18 cellular contexts compared by ENCODE assay signal in the genomic region with DNA sequence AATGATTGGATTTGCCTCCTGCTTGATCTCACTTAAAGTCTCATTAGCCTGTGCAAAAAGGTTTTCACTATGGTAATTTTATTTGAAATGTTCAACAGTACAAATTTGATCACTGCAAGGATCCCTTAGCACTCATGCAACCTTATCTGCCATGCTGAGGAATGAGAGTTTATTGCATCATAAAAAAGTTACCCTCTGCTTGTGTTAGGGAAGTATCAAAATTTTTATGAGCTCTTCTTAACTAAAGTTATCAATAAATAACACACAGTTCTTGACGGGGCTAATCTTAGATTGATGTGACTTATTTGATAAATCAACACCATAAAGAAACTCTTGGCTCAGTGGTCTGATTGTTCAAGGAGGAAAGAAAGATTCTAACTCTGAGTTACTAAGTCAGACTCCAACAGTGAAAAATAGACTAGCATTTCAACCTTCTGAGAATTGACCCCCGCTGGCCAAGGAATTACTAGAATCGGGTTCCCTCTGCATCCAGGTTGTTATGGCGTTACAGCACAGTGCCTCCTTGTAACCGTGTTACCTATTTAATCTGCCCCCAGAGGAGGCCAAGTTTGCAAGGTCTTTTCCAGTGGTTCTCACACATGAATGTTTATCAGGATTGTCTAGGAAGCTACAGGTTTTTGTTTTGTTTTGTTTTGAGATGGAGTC.
"Had no signal": no experiment of that assay in that cellular context is flagged by ENCODE, and none has a peak within 500 bp of the region (broad histone marks: within the 10 kb centered on the region; RNA-seq: fewer than 3 reads in every experiment).

No MANE protein-coding gene starts in this region.

- H3K4me3 ChIP-seq: colonic mucosa, lung, sigmoid colon, skin epidermis, stomach, thoracic aorta had no signal

- H3K4me1 ChIP-seq: colonic mucosa, foreskin keratinocyte, sigmoid colon, stomach had no signal

- ATAC-seq: foreskin keratinocyte, left ventricle myocardium superior had no signal

- H3K36me3 Mint-ChIP-seq: immature natural killer cell, naive B cell had no signal

- H3K4me1 Mint-ChIP-seq: immature natural killer cell, naive B cell had no signal

- H3K27ac ChIP-seq: colonic mucosa, foreskin keratinocyte, sigmoid colon, skin epidermis, stomach, thoracic aorta had no signal

- H3K4me3 Mint-ChIP-seq: immature natural killer cell, naive B cell had no signal

- H3K36me3 ChIP-seq: colonic mucosa, sigmoid colon, stomach, thoracic aorta had no signal

- H3K9me3 ChIP-seq: colonic mucosa, thoracic aorta had no signal

- H3K27me3 ChIP-seq: colonic mucosa, foreskin keratinocyte, sigmoid colon, stomach had no signal

- H3K27ac Mint-ChIP-seq: immature natural killer cell, naive B cell had no signal

- H3K9me3 Mint-ChIP-seq: immature natural killer cell had no signal

- DNase-seq: colonic mucosa; dermis blood vessel endothelial cell; erythroblast; foreskin keratinocyte; immature natural killer cell; left ventricle myocardium superior; mesenchymal stem cell; midbrain; naive B cell; posterior cingulate gyrus; sigmoid colon; stimulated activated CD4-positive, alpha-beta T cell treated with anti-CD3 and anti-CD28 coated beads, Interleukin-12 subunit alpha, Interleukin-12 subunit beta, amount 100 ng/mL, for 4 hours; stimulated activated naive CD4-positive, alpha-beta T cell; stomach; substantia nigra had no signal
